23 cellular contexts compared by ENCODE assay signal in genomic region chr15:66107070-66107469, GRCh38.
DNase-seq lines count a peak whose midpoint lies in the region; ATAC-seq, FAIRE-seq and TF ChIP-seq lines count a peak whose summit lies in the region.
"Had no signal": no experiment of that assay in that cellular context is flagged by ENCODE, and none has a peak within 500 bp of the region (broad histone marks: within the 10 kb centered on the region; RNA-seq: fewer than 3 reads in every experiment).

No MANE protein-coding gene starts in this region.

- H3F3A ChIP-seq in SK-N-SH (replicated peaks; ENCODE audit: insufficient read depth): no peaks in the 10 kb centered on the region

- TF ChIP-seq POLR2A in K562 (conservative IDR thresholded peaks at IDR 0.05): no peak

- no peaks in the 10 kb centered on the region for H3K9me1 ChIP-seq in K562 (ENCODE audit: control insufficient read depth, insufficient read depth, low read length)

- H3K79me2 ChIP-seq in K562 (ENCODE audit: control insufficient read depth, insufficient read depth, low read length) (no peaks in the 10 kb centered on the region), SK-N-SH (ENCODE audit: insufficient read depth) (no peaks in the 10 kb centered on the region)

- H3K27me3 ChIP-seq in K562 (ENCODE audit: control insufficient read depth in 2 of 2, insufficient read depth in 2 of 2, low read length in 2 of 2) (peaks cover 35 to 76% of the 10 kb centered on the region in 2 experiments), SK-N-SH (ENCODE audit: insufficient read depth) (peaks cover 48% of the 10 kb centered on the region)
- H3K27me3 ChIP-seq: BE2C had no signal

- no peaks in the 10 kb centered on the region for H3K9me3 Mint-ChIP-seq in activated naive CD8-positive, alpha-beta T cell treated with anti-CD3 and anti-CD28 coated beads for 36 hours
- H3K9me3 Mint-ChIP-seq: CD8-positive, alpha-beta memory T cell; HFFc6 had no signal

- no peak overlapping the region for H3K4me2 ChIP-seq in K562 (ENCODE audit: insufficient read depth, low read length)
- no peak overlapping the region for H3K4me2 ChIP-seq in SK-N-SH

- no peak for TF ChIP-seq RAD21 in K562 (CRISPR knock-in tag; conservative IDR thresholded peaks at IDR 0.05 in 1 of 2, IDR thresholded peaks at IDR 0.05 in 1 of 2)
- no peak for TF ChIP-seq RAD21 in SK-N-SH (IDR thresholded peaks at IDR 0.05; ENCODE audit: low read length)

- POLR2A ChIA-PET in K562 (lab: Yijun Ruan, JAX): interaction anchor here (0.9 kb wide), 1 partner anchor 15 kb away, joined by 3 read pairs; no protein-coding TSS in a partner anchor
- POLR2A ChIA-PET in SK-N-SH (lab: Yijun Ruan, JAX): no interaction called here

- H3K9ac ChIP-seq in K562 (ENCODE audit: insufficient read depth in 1 of 2, low read depth in 2 of 2, low read length in 2 of 2): no peak overlapping the region
- no peak overlapping the region for H3K9ac ChIP-seq in SK-N-SH
- H3K9ac ChIP-seq: GM23248 had no signal

- H3K4me1 Mint-ChIP-seq in activated naive CD8-positive, alpha-beta T cell treated with anti-CD3 and anti-CD28 coated beads for 36 hours: no peaks in the 10 kb centered on the region
- H3K4me1 Mint-ChIP-seq: CD4-positive, CD25-positive, alpha-beta regulatory T cell; CD8-positive, alpha-beta memory T cell had no signal

- ATAC-seq in K562 (no peak), sciatic nerve (no peak), GM18517 (IDR thresholded peaks at IDR 0.05; ENCODE audit: unreplicated experiment) (no peak)
- ATAC-seq: GM12878 had no signal

- H3K4me3 Mint-ChIP-seq in activated naive CD8-positive, alpha-beta T cell treated with anti-CD3 and anti-CD28 coated beads for 36 hours: no peak overlapping the region
- H3K4me3 Mint-ChIP-seq: CD4-positive, CD25-positive, alpha-beta regulatory T cell; CD8-positive, alpha-beta memory T cell; HFFc6 had no signal

- H3K36me3 ChIP-seq in K562 (ENCODE audit: control insufficient read depth, insufficient read depth, low read length) (no peaks in the 10 kb centered on the region), SK-N-SH (replicated peaks in 1 of 2; ENCODE audit: control insufficient read depth in 1 of 2, insufficient read depth in 2 of 2, low read length in 1 of 2) (no peaks in the 10 kb centered on the region)
- H3K36me3 ChIP-seq: BE2C had no signal

- no peak for FAIRE-seq in K562 (lab: Jason Lieb, UNC)
- FAIRE-seq: A204.1, GM12878, GM19239, H54 had no signal

- intact Hi-C loops in K562 (cut with micrococcal nuclease): no loop called here
- intact Hi-C loops in sciatic nerve (cut with DNase I): no loop called here

- no peaks in the 10 kb centered on the region for H3K9me3 ChIP-seq in K562 (replicated peaks; ENCODE audit: control insufficient read depth, insufficient read depth, low read depth, low read length)
- H3K9me3 ChIP-seq in SK-N-SH: no peaks in the 10 kb centered on the region
- H3K9me3 ChIP-seq: BE2C had no signal

- H4K20me1 ChIP-seq in K562 (replicated peaks; ENCODE audit: control insufficient read depth, insufficient read depth, low read length) (peaks cover 8% of the 10 kb centered on the region), SK-N-SH (ENCODE audit: insufficient read depth) (no peaks in the 10 kb centered on the region)

- no peaks in the 10 kb centered on the region for H3K9me2 ChIP-seq in SK-N-SH

- CTCF ChIA-PET in K562 (lab: Yijun Ruan, JAX; ENCODE audit: low intra/inter-chr PET ratio): no interaction called here
- CTCF ChIA-PET in SK-N-SH (lab: Yijun Ruan, JAX): no interaction called here

- no peak for DNase-seq in K562 (ENCODE audit: extremely low read depth in 1 of 4, low spot score in 3 of 4)
- peak; percentile 77 for DNase-seq in mesenteric fat pad (ENCODE audit: low spot score)
- peak; percentile 28 for DNase-seq in sciatic nerve (ENCODE audit: low spot score)
- no peak for DNase-seq in SK-N-SH
- no peak for DNase-seq in activated naive CD8-positive, alpha-beta T cell treated with anti-CD3 and anti-CD28 coated beads for 36 hours
- DNase-seq: ACHN; BE2C; C1 segment of cervical spinal cord; CD4-positive, CD25-positive, alpha-beta regulatory T cell; CD8-positive, alpha-beta memory T cell; COR-L47; DMS 273 treated with DMSO at 0.1 percent for 48 hours; DMS53; DND-41; EL; GM23248; HCEC 1CT; HFFc6 had no signal

- H3K27ac ChIP-seq in K562 (ENCODE audit: extremely low read depth, low read depth, low read length) (no peak overlapping the region), SK-N-SH (ENCODE audit: low read depth in 2 of 2, low read length in 1 of 2) (no peak overlapping the region)
- H3K27ac ChIP-seq: GM23248 had no signal

- no TSS peak for BruUV-seq in K562 (replicated peaks; lab: Mats Ljungman, UMichigan)

- H3K4me1 ChIP-seq in K562 (replicated peaks in 1 of 2; ENCODE audit: control insufficient read depth in 2 of 2, insufficient read depth in 2 of 2, low read length in 2 of 2) (no peaks in the 10 kb centered on the region), SK-N-SH (ENCODE audit: control insufficient read depth in 1 of 2, insufficient read depth in 2 of 2, low read depth in 1 of 2, low read length in 1 of 2) (no peaks in the 10 kb centered on the region)
- H3K4me1 ChIP-seq: BE2C had no signal

- WGBS in K562 (ENCODE audit: insufficient coverage, low coverage, missing lambda C conversion rate): 0% methylated on average over 7 of the region's 7 CpGs
- WGBS in SK-N-SH (ENCODE audit: low lambda C conversion rate): 53% methylated on average over 7 of the region's 7 CpGs

- TF ChIP-seq CTCF in K562 (IDR thresholded peaks at IDR 0.05 in 2 of 3, conservative IDR thresholded peaks at IDR 0.05 in 1 of 3; ENCODE audit: insufficient read depth in 2 of 3, low read depth in 1 of 3, low read length in 3 of 3) (no peak), SK-N-SH (IDR thresholded peaks at IDR 0.05) (no peak)

- H3K27ac Mint-ChIP-seq in activated naive CD8-positive, alpha-beta T cell treated with anti-CD3 and anti-CD28 coated beads for 36 hours: no peak overlapping the region
- H3K27ac Mint-ChIP-seq: CD8-positive, alpha-beta memory T cell; HFFc6 had no signal

- in situ Hi-C loops in K562 (cut with MboI): no loop called here

- H2AFZ ChIP-seq in K562 (ENCODE audit: low read depth, low read length): no peak overlapping the region
- no peak overlapping the region for H2AFZ ChIP-seq in SK-N-SH (ENCODE audit: low read depth)
- H2AFZ ChIP-seq: GM23248 had no signal

- H3K4me3 ChIP-seq in K562 (no peak overlapping the region), SK-N-SH (ENCODE audit: low read depth in 2 of 2, low read length in 1 of 2) (no peak overlapping the region)
- H3K4me3 ChIP-seq: GM12878, GM23248 had no signal

- H3K36me3 Mint-ChIP-seq in activated naive CD8-positive, alpha-beta T cell treated with anti-CD3 and anti-CD28 coated beads for 36 hours: no peaks in the 10 kb centered on the region
- H3K36me3 Mint-ChIP-seq: CD4-positive, CD25-positive, alpha-beta regulatory T cell; CD8-positive, alpha-beta memory T cell had no signal

- H3K27me3 Mint-ChIP-seq in activated naive CD8-positive, alpha-beta T cell treated with anti-CD3 and anti-CD28 coated beads for 36 hours: no peaks in the 10 kb centered on the region

- TF ChIP-seq EP300 in K562 (IDR thresholded peaks at IDR 0.05; ENCODE audit: low read length) (no peak), SK-N-SH (IDR thresholded peaks at IDR 0.05; ENCODE audit: borderline replicate concordance in 1 of 2, low read depth in 1 of 2, low read length in 1 of 2) (no peak)

TF ChIP-seq in K562, 482 proteins besides CTCF, POLR2A, EP300 and RAD21:
- TF ChIP-seq TEAD2 (tag; IDR thresholded peaks at IDR 0.05): no peak
- peak; percentile 83 for TF ChIP-seq PKNOX1 (IDR thresholded peaks at IDR 0.05)
TF ChIP-seq in K562: peak in this region for 1.

TF ChIP-seq in SK-N-SH, 30 proteins besides CTCF, POLR2A, EP300 and RAD21:
- TF ChIP-seq USF2 (IDR thresholded peaks at IDR 0.05; ENCODE audit: borderline replicate concordance, low read depth, low read length) (no peak), FOXM1 (IDR thresholded peaks at IDR 0.05; ENCODE audit: low read depth) (no peak), TAF1 (IDR thresholded peaks at IDR 0.05; ENCODE audit: borderline replicate concordance, low read depth, low read length) (no peak), YY1 (IDR thresholded peaks at IDR 0.05; ENCODE audit: low read depth) (no peak), GABPA (IDR thresholded peaks at IDR 0.05; ENCODE audit: low read depth) (no peak), NFIC (IDR thresholded peaks at IDR 0.05; ENCODE audit: borderline replicate concordance) (no peak), ZBTB33 (IDR thresholded peaks at IDR 0.05; ENCODE audit: borderline replicate concordance, low read depth) (no peak), ELF1 (IDR thresholded peaks at IDR 0.05) (no peak), NRF1 (IDR thresholded peaks at IDR 0.05; ENCODE audit: low read depth, low read length) (no peak)

Comparison
In these comparisons a context has a peak if more than half of its experiments do, and no peak if none do; other contexts are left out.
1. DNase-seq: peak in mesenteric fat pad (single experiment) and sciatic nerve (single experiment); none in K562 (0 of 4), SK-N-SH (single experiment) and activated naive CD8-positive, alpha-beta T cell treated with anti-CD3 and anti-CD28 coated beads for 36 hours (single experiment).